8 cellular contexts compared by ENCODE assay signal in the genomic region with DNA sequence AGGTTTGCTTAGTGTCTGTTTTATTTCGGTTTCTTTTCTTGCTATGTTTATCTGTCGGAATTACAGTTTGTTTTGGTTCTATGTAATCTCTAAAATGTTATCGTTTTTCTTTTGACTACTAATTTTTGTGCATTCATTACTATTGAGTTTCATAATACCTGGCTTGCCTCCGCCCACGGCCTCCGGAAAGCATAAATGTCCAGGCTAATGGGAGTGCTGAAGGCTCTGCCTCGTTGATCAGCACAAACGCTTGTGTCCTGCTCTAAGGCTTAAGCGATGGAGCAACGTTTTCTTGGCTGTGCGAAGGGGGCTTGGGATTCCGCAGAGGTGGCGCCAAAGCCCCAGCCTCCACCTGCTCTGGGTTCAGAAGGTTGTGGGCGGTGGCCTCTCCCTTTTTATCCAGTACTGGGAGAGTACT. TPM values are rescaled to one million over a fixed set of nuclear protein-coding genes. Genes with fewer than 3 reads are reported as not detected.
DNase-seq lines count a peak whose midpoint lies in the region; ATAC-seq, FAIRE-seq and TF ChIP-seq lines count a peak whose summit lies in the region.

No MANE protein-coding gene starts in this region.

- FAIRE-seq in small intestine (lab: Jason Lieb, UNC) = no peak

- H3K27ac ChIP-seq in DOHH2 (ENCODE audit: low read depth, low read length) = peak overlapping the region; percentile 60; the same call in 1 of the 2 replicates
- H3K27ac ChIP-seq in HUES48 (ENCODE audit: low read depth, low read length) = no peak overlapping the region
- peak overlapping the region in 3 of 4 donors; percentile 74 to 88 (median 86) for H3K27ac ChIP-seq in gastroesophageal sphincter
- H3K27ac ChIP-seq in small intestine (ENCODE audit: low read depth in 1 of 2, low read length in 1 of 2) = peak overlapping the region; percentile 71 to 89

- no peak for TF ChIP-seq EP300 in gastroesophageal sphincter (IDR thresholded peaks at IDR 0.05)

- no peaks in the 10 kb centered on the region for H3K9me2 ChIP-seq in DOHH2 (replicated peaks; ENCODE audit: control insufficient read depth, low read length)

- ATAC-seq in GM21381 (IDR thresholded peaks at IDR 0.05; ENCODE audit: unreplicated experiment) (peak; percentile 8), gastroesophageal sphincter (no peak)

- H4K20me1 ChIP-seq in DOHH2 (ENCODE audit: control insufficient read depth, insufficient read depth, low read depth, low read length) = no peaks in the 10 kb centered on the region

- H3K27me3 ChIP-seq in DOHH2 (ENCODE audit: control insufficient read depth, low read length) = peaks cover 10% of the 10 kb centered on the region
- H3K27me3 ChIP-seq in HUES48 (ENCODE audit: control insufficient read depth, insufficient read depth, low read length) = peaks cover 99% of the 10 kb centered on the region
- H3K27me3 ChIP-seq in gastroesophageal sphincter = peaks cover 92% of the 10 kb centered on the region
- H3K27me3 ChIP-seq in small intestine (ENCODE audit: control insufficient read depth in 2 of 2, insufficient read depth in 2 of 2, low read length in 2 of 2) = peaks cover 0 to 10% of the 10 kb centered on the region in 2 donors

- no peaks in the 10 kb centered on the region for H3K27me3 Mint-ChIP-seq in activated CD4-positive, alpha-beta memory T cell treated with anti-CD3 and anti-CD28 coated beads for 36 hours

- peaks cover 17% of the 10 kb centered on the region for H3K79me2 ChIP-seq in DOHH2 (ENCODE audit: control insufficient read depth, low read length)

- no peaks in the 10 kb centered on the region for H3K9me3 Mint-ChIP-seq in activated CD4-positive, alpha-beta memory T cell treated with anti-CD3 and anti-CD28 coated beads for 36 hours

- H3K9me3 ChIP-seq in DOHH2 (ENCODE audit: control insufficient read depth, insufficient read depth, low read length) (no peaks in the 10 kb centered on the region), HUES48 (ENCODE audit: control insufficient read depth, insufficient read depth, low read length) (no peaks in the 10 kb centered on the region), gastroesophageal sphincter (peaks cover 0 to 10% (median 0%) of the 10 kb centered on the region in 3 donors), small intestine (ENCODE audit: control insufficient read depth, low read depth) (no peaks in the 10 kb centered on the region)

- TF ChIP-seq CTCF in DOHH2 (IDR thresholded peaks at IDR 0.05; ENCODE audit: low read depth, low read length, poor library complexity, severe bottlenecking) (no peak), gastroesophageal sphincter (IDR thresholded peaks at IDR 0.05) (no peak)

- H3K4me1 ChIP-seq in DOHH2 (ENCODE audit: control insufficient read depth, low read length) (peaks cover 27% of the 10 kb centered on the region), HUES48 (ENCODE audit: control insufficient read depth, insufficient read depth, low read length) (peaks cover 34% of the 10 kb centered on the region), gastroesophageal sphincter (peaks cover 0 to 25% (median 0%) of the 10 kb centered on the region in 3 donors), small intestine (ENCODE audit: control insufficient read depth in 2 of 2, insufficient read depth in 1 of 2, low read depth in 1 of 2, low read length in 1 of 2) (peaks cover 0 to 2% of the 10 kb centered on the region in 2 donors)

- H3K36me3 Mint-ChIP-seq in activated CD4-positive, alpha-beta memory T cell treated with anti-CD3 and anti-CD28 coated beads for 36 hours = peaks cover 2% of the 10 kb centered on the region

- 21 to 29% methylated on average over 9 to 11 of the region's 14 CpGs for WGBS in gastroesophageal sphincter (ENCODE audit: low coverage in 1 of 2), 2 donors
- 5 to 8% (median 7%) methylated on average over 14 of the region's 14 CpGs for WGBS in small intestine, 3 donors

- H3K27ac Mint-ChIP-seq in activated CD4-positive, alpha-beta memory T cell treated with anti-CD3 and anti-CD28 coated beads for 36 hours = peak overlapping the region; percentile 98

- no peak for DNase-seq in activated CD4-positive, alpha-beta memory T cell treated with anti-CD3 and anti-CD28 coated beads for 36 hours
- DNase-seq in small intestine = no peak
- DNase-seq in CD1c-positive myeloid dendritic cell (ENCODE audit: extremely low spot score) = no peak
- no peak for DNase-seq in AG08396 (ENCODE audit: low spot score)

- CTCF ChIA-PET in activated CD4-positive, alpha-beta memory T cell treated with anti-CD3 and anti-CD28 coated beads for 36 hours (lab: Charles Lee) = interaction anchor here (0.8 to 7.4 kb wide), 17 partner anchors 10 to 463 kb away, joined by 3 to 126 read pairs (median 6); partner anchors contain the start of genes ANXA2R, HMGCS1 and TMEM267

- peak overlapping the region; percentile 88 for H3K4me3 ChIP-seq in DOHH2 (ENCODE audit: low read length)
- H3K4me3 ChIP-seq in HUES48 (ENCODE audit: low read depth, low read length) = peak overlapping the region; percentile 42
- peak overlapping the region; percentile 26 to 56 for H3K4me3 ChIP-seq in gastroesophageal sphincter
- H3K4me3 ChIP-seq in small intestine (ENCODE audit: low read depth in 1 of 2, low read length in 2 of 2) = peak overlapping the region; percentile 9 to 62

- H3K4me1 Mint-ChIP-seq in activated CD4-positive, alpha-beta memory T cell treated with anti-CD3 and anti-CD28 coated beads for 36 hours (ENCODE audit: low read depth) = peaks cover 27% of the 10 kb centered on the region

- H3K36me3 ChIP-seq in DOHH2 (ENCODE audit: control insufficient read depth, low read length) (peaks cover 2% of the 10 kb centered on the region; the same call in 1 of the 2 replicates), HUES48 (ENCODE audit: control insufficient read depth, insufficient read depth, low read length) (no peaks in the 10 kb centered on the region), gastroesophageal sphincter (no peaks in the 10 kb centered on the region), small intestine (ENCODE audit: control insufficient read depth in 2 of 2, insufficient read depth in 2 of 2, low read length in 2 of 2) (no peaks in the 10 kb centered on the region)

- H3K9ac ChIP-seq in HUES48 (ENCODE audit: low read depth, low read length) = no peak overlapping the region

- intact Hi-C loops in activated CD4-positive, alpha-beta memory T cell treated with anti-CD3 and anti-CD28 coated beads for 36 hours (cut with micrococcal nuclease) = loop anchor here (1.0 to 2.0 kb wide), 5 partner anchors 9 to 464 kb away; partner anchors contain the start of gene ANXA2R

- POLR2A ChIA-PET in activated CD4-positive, alpha-beta memory T cell treated with anti-CD3 and anti-CD28 coated beads for 36 hours (lab: Charles Lee) = interaction anchor here (0.8 to 5.9 kb wide), 14 partner anchors 9 to 464 kb away, joined by 3 to 93 read pairs (median 8); partner anchors contain the start of gene TMEM267

- peak overlapping the region; percentile 97 for H3K4me3 Mint-ChIP-seq in activated CD4-positive, alpha-beta memory T cell treated with anti-CD3 and anti-CD28 coated beads for 36 hours

- peaks cover 13% of the 10 kb centered on the region for H3F3A ChIP-seq in DOHH2 (ENCODE audit: control insufficient read depth, insufficient read depth)

- no peak for TF ChIP-seq POLR2A in gastroesophageal sphincter (IDR thresholded peaks at IDR 0.05)

- H3K4me2 ChIP-seq in DOHH2 (ENCODE audit: low read length) = peak overlapping the region; percentile 95

RNA-seq across cellular contexts. Expression of gene ANXA2R, which starts 19.8 kb away (rescaled TPM):
- 1 to 10 TPM; 2.8 to 3.8 TPM for total RNA-seq in activated CD4-positive, alpha-beta memory T cell treated with anti-CD3 and anti-CD28 coated beads for 36 hours
- total RNA-seq in gastroesophageal sphincter = 1 to 10 TPM; 1.2 to 5.1 (median 2.1) TPM
- 1 to 10 TPM in 2 of 3 donors, under 1 TPM in 1; 0.67 to 5.1 (median 4.1) TPM for polyA plus RNA-seq in small intestine

Comparison
In these comparisons a context has a peak if more than half of its experiments do, and no peak if none do; other contexts are left out.
1. H3K4me3 ChIP-seq: peak in every context shown above with its lines; median percentile 88 in DOHH2; 42 in HUES48; 41 in gastroesophageal sphincter; 36 in small intestine.